In genomic region chr5:1200495-1201326, GRCh38 we compare ENCODE assay signal across 17 cellular contexts. TPM values are rescaled to one million over a fixed set of nuclear protein-coding genes. Genes with fewer than 3 reads are reported as not detected.
DNase-seq lines count a peak whose midpoint lies in the region; ATAC-seq, FAIRE-seq and TF ChIP-seq lines count a peak whose summit lies in the region.
"Had no signal": no experiment of that assay in that cellular context is flagged by ENCODE, and none has a peak within 500 bp of the region (broad histone marks: within the 10 kb centered on the region; RNA-seq: fewer than 3 reads in every experiment).

No MANE protein-coding gene starts in this region.

- CTCF ChIA-PET in Caco-2 (lab: Charles Lee), result interaction anchor here (1.2 kb wide), 1 partner anchor 15 kb away, joined by 4 read pairs; no protein-coding TSS in a partner anchor
- CTCF ChIA-PET in K562 (lab: Yijun Ruan, JAX; ENCODE audit: low intra/inter-chr PET ratio), result no interaction called here
- CTCF ChIA-PET in HepG2 (lab: Yijun Ruan, JAX; ENCODE audit: low intra/inter-chr PET ratio, low total read pairs), result no interaction called here

- no peaks in the 10 kb centered on the region; the same call in 2 of the 3 replicates for H3K79me2 ChIP-seq in K562 (ENCODE audit: control insufficient read depth, insufficient read depth, low read length)
- H3K79me2 ChIP-seq in HepG2 (ENCODE audit: insufficient read depth, low read length), result no peaks in the 10 kb centered on the region

- in situ Hi-C loops in K562 (cut with MboI) (no loop called here), HepG2 (cut with HindIII; ENCODE audit: extremely low pct_ligation_motif_present, low pct_unique_long_range_greater_than_20kb) (no loop called here)

- H3K4me3 ChIP-seq in BLaER1 (no peak overlapping the region), Caco-2 (ENCODE audit: low read depth, low read length) (no peak overlapping the region), K562 (no peak overlapping the region), HepG2 (replicated peaks in 1 of 3; ENCODE audit: insufficient read depth in 1 of 3, low read depth in 2 of 3, low read length in 3 of 3) (no peak overlapping the region)

- no peaks in the 10 kb centered on the region for H3K36me3 ChIP-seq in BLaER1
- H3K36me3 ChIP-seq in Caco-2 (ENCODE audit: control insufficient read depth, insufficient read depth, low read length), result no peaks in the 10 kb centered on the region
- H3K36me3 ChIP-seq in K562 (ENCODE audit: control insufficient read depth, insufficient read depth, low read length), result no peaks in the 10 kb centered on the region
- H3K36me3 ChIP-seq in HepG2 (replicated peaks in 1 of 2; ENCODE audit: control insufficient read depth in 1 of 2, insufficient read depth in 2 of 2, low read length in 2 of 2), result no peaks in the 10 kb centered on the region

- TF ChIP-seq CTCF in Caco-2 (IDR thresholded peaks at IDR 0.05; ENCODE audit: insufficient read depth in 1 of 2, low read depth in 1 of 2, low read length in 1 of 2, severe bottlenecking in 1 of 2, unreplicated experiment in 1 of 2) (no peak), K562 (IDR thresholded peaks at IDR 0.05 in 2 of 3, conservative IDR thresholded peaks at IDR 0.05 in 1 of 3; ENCODE audit: insufficient read depth in 2 of 3, low read depth in 1 of 3, low read length in 3 of 3) (no peak), HepG2 (CRISPR knock-in tag; IDR thresholded peaks at IDR 0.05) (no peak)

- H4K20me1 ChIP-seq in BLaER1 (no peaks in the 10 kb centered on the region; the same call in 1 of the 2 replicates), K562 (replicated peaks; ENCODE audit: control insufficient read depth, insufficient read depth, low read length) (no peaks in the 10 kb centered on the region), HepG2 (ENCODE audit: insufficient read depth, low read length) (no peaks in the 10 kb centered on the region)

- no peak for TF ChIP-seq EP300 in K562 (IDR thresholded peaks at IDR 0.05; ENCODE audit: low read length)
- no peak for TF ChIP-seq EP300 in HepG2 (IDR thresholded peaks at IDR 0.05; ENCODE audit: low read depth in 2 of 2, low read length in 2 of 2)
- no peak for TF ChIP-seq EP300 in HepG2 (CRISPR knock-in tag; IDR thresholded peaks at IDR 0.05; ENCODE audit: borderline replicate concordance)

- DNase-seq in Caco-2 (no peak), K562 (ENCODE audit: extremely low read depth in 1 of 4, low spot score in 3 of 4) (peak in 2 of 4 experiments; percentile 58 to 59), HepG2 (ENCODE audit: low spot score) (no peak), DMS 273 (lab: John Stamatoyannopoulos, UW; ENCODE audit: unreplicated experiment) (no peak), NCI-H82 treated with DMSO at 0.1 percent for 48 hours (lab: John Stamatoyannopoulos, UW; ENCODE audit: unreplicated experiment) (no peak), iPS-NIHi11 (ENCODE audit: low spot score) (no peak)
- DNase-seq: ACHN, AML-193, KBM-7, NCI-H1417 treated with DMSO at 0.1 percent for 48 hours, NCI-H774, SHP77 treated with DMSO at 0.1 percent for 48 hours had no signal

- H3K27ac Mint-ChIP-seq in Caco-2 (ENCODE audit: unreplicated experiment), result no peak overlapping the region
- H3K27ac Mint-ChIP-seq: CD4-positive, CD25-positive, alpha-beta regulatory T cell had no signal

- ATAC-seq in K562 (peak; percentile 5), HepG2 (peak; percentile 3)
- ATAC-seq: HCT116, SK-N-SH treated with all-trans-retinoic acid at 6 μM for 48 hours had no signal

- no peak for FAIRE-seq in K562 (lab: Jason Lieb, UNC)
- FAIRE-seq in HepG2 (lab: Jason Lieb, UNC), result no peak

- BruUV-seq in Caco-2 (replicated peaks; lab: Mats Ljungman, UMichigan) (TSS peak; percentile 49), K562 (replicated peaks; lab: Mats Ljungman, UMichigan) (no TSS peak), HepG2 (replicated peaks; lab: Mats Ljungman, UMichigan) (no TSS peak)

- H3K9ac ChIP-seq in BLaER1, result no peak overlapping the region
- H3K9ac ChIP-seq in K562 (ENCODE audit: insufficient read depth in 1 of 2, low read depth in 2 of 2, low read length in 2 of 2), result peak overlapping the region; percentile 57 to 80
- no peak overlapping the region for H3K9ac ChIP-seq in HepG2 (ENCODE audit: insufficient read depth, low read depth, low read length)

- H3K27me3 Mint-ChIP-seq in Caco-2 (ENCODE audit: insufficient read depth, unreplicated experiment), result no peaks in the 10 kb centered on the region
- H3K27me3 Mint-ChIP-seq: CD4-positive, CD25-positive, alpha-beta regulatory T cell had no signal

- H3K4me1 ChIP-seq in BLaER1 (peaks cover 19% of the 10 kb centered on the region), Caco-2 (peaks cover 62% of the 10 kb centered on the region), K562 (replicated peaks in 1 of 2; ENCODE audit: control insufficient read depth in 2 of 2, insufficient read depth in 2 of 2, low read length in 2 of 2) (peaks cover 45 to 83% of the 10 kb centered on the region in 2 experiments), HepG2 (ENCODE audit: insufficient read depth, low read length) (peaks cover 44% of the 10 kb centered on the region)

- TF ChIP-seq POLR2A in K562 (conservative IDR thresholded peaks at IDR 0.05) (no peak), HepG2 (IDR thresholded peaks at IDR 0.05; ENCODE audit: insufficient read depth in 1 of 2, low read depth in 2 of 2, low read length in 2 of 2) (no peak)

- TF ChIP-seq RAD21 in K562 (CRISPR knock-in tag; conservative IDR thresholded peaks at IDR 0.05 in 1 of 2, IDR thresholded peaks at IDR 0.05 in 1 of 2) (no peak), HepG2 (CRISPR knock-in tag; IDR thresholded peaks at IDR 0.05) (no peak)

- no peaks in the 10 kb centered on the region for H3K9me3 ChIP-seq in BLaER1
- no peaks in the 10 kb centered on the region for H3K9me3 ChIP-seq in Caco-2
- H3K9me3 ChIP-seq in K562 (replicated peaks; ENCODE audit: control insufficient read depth, insufficient read depth, low read depth, low read length), result no peaks in the 10 kb centered on the region; the same call in 1 of the 2 replicates
- H3K9me3 ChIP-seq in HepG2 (ENCODE audit: low read length), result no peaks in the 10 kb centered on the region

- no peak overlapping the region for H3K4me3 Mint-ChIP-seq in Caco-2 (ENCODE audit: unreplicated experiment)
- H3K4me3 Mint-ChIP-seq: CD4-positive, CD25-positive, alpha-beta regulatory T cell had no signal

- peaks cover 21% of the 10 kb centered on the region; the same call in 1 of the 2 replicates for H3K27me3 ChIP-seq in BLaER1
- H3K27me3 ChIP-seq in Caco-2 (replicated peaks; ENCODE audit: control insufficient read depth, insufficient read depth, low read length), result no peaks in the 10 kb centered on the region
- peaks cover 0 to 2% of the 10 kb centered on the region in 2 experiments; a peak in 2 of 5 replicates for H3K27me3 ChIP-seq in K562 (ENCODE audit: control insufficient read depth in 2 of 2, insufficient read depth in 2 of 2, low read length in 2 of 2)
- peaks cover 3 to 59% of the 10 kb centered on the region in 2 experiments for H3K27me3 ChIP-seq in HepG2 (ENCODE audit: control insufficient read depth in 1 of 2, insufficient read depth in 2 of 2, low read length in 2 of 2)

- POLR2A ChIA-PET in Caco-2 (lab: Charles Lee) (interaction anchor here (0.6 kb wide), 1 partner anchor 553 kb away, joined by 3 read pairs; no protein-coding TSS in a partner anchor), K562 (lab: Yijun Ruan, JAX) (interaction anchor here (0.5 to 1.4 kb wide), 7 partner anchors 8 to 133 kb away, joined by 3 to 6 read pairs (median 3); no protein-coding TSS in a partner anchor), HepG2 (lab: Yijun Ruan, JAX) (interaction anchor here (1.4 to 1.9 kb wide), 3 partner anchors 14 to 18 kb away, joined by 5 to 7 read pairs (median 6); no protein-coding TSS in a partner anchor)

- no peaks in the 10 kb centered on the region for H3K9me3 Mint-ChIP-seq in Caco-2 (ENCODE audit: unreplicated experiment)
- H3K9me3 Mint-ChIP-seq: CD4-positive, CD25-positive, alpha-beta regulatory T cell had no signal

- H3K4me1 Mint-ChIP-seq in Caco-2 (ENCODE audit: low read depth, unreplicated experiment), result no peaks in the 10 kb centered on the region
- H3K4me1 Mint-ChIP-seq: CD4-positive, CD25-positive, alpha-beta regulatory T cell had no signal

- intact Hi-C loops in Caco-2 (cut with micrococcal nuclease; ENCODE audit: unreplicated experiment), result no loop called here
- intact Hi-C loops in K562 (cut with micrococcal nuclease), result no loop called here
- intact Hi-C loops in HepG2 (cut with micrococcal nuclease; ENCODE audit: unreplicated experiment), result loop anchor here (1.0 to 10.0 kb wide), 2 partner anchors 14 to 444 kb away; no protein-coding TSS in a partner anchor

- H3K36me3 Mint-ChIP-seq in Caco-2 (ENCODE audit: insufficient read depth, unreplicated experiment), result no peaks in the 10 kb centered on the region
- H3K36me3 Mint-ChIP-seq: CD4-positive, CD25-positive, alpha-beta regulatory T cell had no signal

- WGBS in K562 (ENCODE audit: insufficient coverage, low coverage, missing lambda C conversion rate), result 45% methylated on average over 28 of the region's 28 CpGs
- 79% methylated on average over 13 of the region's 28 CpGs for WGBS in HepG2 (ENCODE audit: low lambda C conversion rate)

- no peaks in the 10 kb centered on the region for H3K9me1 ChIP-seq in K562 (ENCODE audit: control insufficient read depth, insufficient read depth, low read length)

- peak overlapping the region; percentile 57 for H2AFZ ChIP-seq in K562 (ENCODE audit: low read depth, low read length)
- H2AFZ ChIP-seq in HepG2 (ENCODE audit: low read length), result no peak overlapping the region

- H3K27ac ChIP-seq in BLaER1 (no peak overlapping the region), K562 (ENCODE audit: extremely low read depth, low read depth, low read length) (peak overlapping the region; percentile 75), HepG2 (ENCODE audit: extremely low read length, insufficient read depth, low read length) (no peak overlapping the region)

- H3K4me2 ChIP-seq in BLaER1, result peak overlapping the region; percentile 45
- H3K4me2 ChIP-seq in K562 (ENCODE audit: insufficient read depth, low read length), result peak overlapping the region; percentile 59
- no peak overlapping the region for H3K4me2 ChIP-seq in HepG2 (ENCODE audit: low read depth, low read length)

RNA-seq across cellular contexts. Expression of gene SLC6A19, which starts 0.7 kb away (rescaled TPM):
- 0.29 and 0.32 TPM in 2 replicates for total RNA-seq in Caco-2 (2022)
- 1.7 and 3.2 TPM in 2 replicates for total RNA-seq in K562 (2011; cell fraction: chromatin; rRNA removed; ENCODE audit: low replicate concordance)
- total RNA-seq in K562 (2011; cell fraction: nucleolus; rRNA removed), result 2.1 and 2.2 TPM in 2 replicates
- 1.5 and 1.6 TPM in 2 replicates for total RNA-seq in K562 (2011; cell fraction: nucleoplasm; rRNA removed)
- total RNA-seq in K562 (2014; rRNA removed), result 0.59 and 1.3 TPM in 2 replicates
- total RNA-seq in K562 (2014; rRNA removed; fragmentation: Illumina TruSeq; extraction: Trizol), result 0.26 and 0.47 TPM in 2 replicates
- total RNA-seq in K562 (2015; rRNA removed; fragmentation: Illumina TruSeq; extraction: Trizol), result 0.43 and 0.49 TPM in 2 replicates
- total RNA-seq in K562 (2021), result 1.3 and 1.6 TPM in 2 replicates
- polyA plus RNA-seq in K562 (2011; rRNA removed), result 0.26 and 0.65 TPM in 2 replicates
- 0.27 and 1.1 TPM in 2 replicates for polyA plus RNA-seq in K562 (2011; cell fraction: cytosol; rRNA removed)
- polyA plus RNA-seq in K562 (2011; cell fraction: nucleus; rRNA removed), result 1.4 and 5.0 TPM in 2 replicates
- polyA plus RNA-seq in K562 (2012), result 4.1 and 5.2 TPM in 2 replicates
- polyA plus RNA-seq in K562 (2014; fragmentation: Illumina TruSeq; extraction: Trizol), result 0.74 and 1.1 TPM in 2 replicates
- polyA plus RNA-seq in K562 (2014; fragmentation: Nextera tagmentation; extraction: Ambion mirVana), result under 1 TPM; 0.03 to 0.04 TPM
- 1.0 and 1.1 TPM in 2 replicates for polyA plus RNA-seq in K562 (2014; rRNA removed)
- polyA minus RNA-seq in K562 (2011; rRNA and poly(A)+ RNA removed), result 0.21 and 1.3 TPM in 2 replicates
- polyA minus RNA-seq in K562 (2011; cell fraction: cytosol; rRNA and poly(A)+ RNA removed), result 0.27 and 0.95 TPM in 2 replicates
- polyA minus RNA-seq in K562 (2011; cell fraction: nucleus; rRNA and poly(A)+ RNA removed), result 0.22 and 0.67 TPM in 2 replicates
- total RNA-seq in HepG2 (2016; rRNA removed; fragmentation: Illumina TruSeq; extraction: Trizol), result 0.02 TPM in 1 of 2 replicates, not detected in the other
- not detected in 2 replicates for total RNA-seq in HepG2 (2016; cell fraction: cytosol; rRNA removed; fragmentation: Illumina TruSeq; extraction: Trizol; ENCODE audit: low read depth)
- 0.06 TPM in 1 of 2 replicates, not detected in the other for total RNA-seq in HepG2 (2016; cell fraction: insoluble cytoplasmic fraction; rRNA removed; fragmentation: Illumina TruSeq; extraction: Trizol)
- not detected in 2 replicates for total RNA-seq in HepG2 (2016; cell fraction: membrane; rRNA removed; fragmentation: Illumina TruSeq; extraction: Trizol)
- not detected in 2 replicates for total RNA-seq in HepG2 (2016; cell fraction: nucleus; rRNA removed; fragmentation: Illumina TruSeq; extraction: Trizol)
- polyA plus RNA-seq in HepG2 (2011; rRNA removed), result 0.01 TPM in 1 of 2 replicates, not detected in the other
- 0.01 TPM in 1 of 2 replicates, not detected in the other for polyA plus RNA-seq in HepG2 (2011; cell fraction: cytosol; rRNA removed)
- polyA plus RNA-seq in HepG2 (2011; cell fraction: nucleus; rRNA removed), result 0.06 and 0.07 TPM in 2 replicates
- not detected in 2 replicates for polyA plus RNA-seq in HepG2 (2012)
- not detected in 2 replicates for polyA plus RNA-seq in HepG2 (2016; cell fraction: cytosol; fragmentation: Illumina TruSeq; extraction: Trizol; ENCODE audit: low read depth)
- not detected in 2 replicates for polyA plus RNA-seq in HepG2 (2016; cell fraction: insoluble cytoplasmic fraction; fragmentation: Illumina TruSeq; extraction: Trizol; ENCODE audit: low read depth)
- not detected in 2 replicates for polyA plus RNA-seq in HepG2 (2016; cell fraction: membrane; fragmentation: Illumina TruSeq; extraction: Trizol; ENCODE audit: low read depth)
- 0.08 TPM in 1 of 2 replicates, not detected in the other for polyA plus RNA-seq in HepG2 (2016; cell fraction: nucleus; fragmentation: Illumina TruSeq; extraction: Trizol; ENCODE audit: insufficient read depth, low read depth)
- 0.02 and 0.12 TPM in 2 replicates for polyA minus RNA-seq in HepG2 (2011; rRNA and poly(A)+ RNA removed; ENCODE audit: low replicate concordance)
- 0.09 TPM in 1 of 2 replicates, not detected in the other for polyA minus RNA-seq in HepG2 (2011; cell fraction: cytosol; rRNA and poly(A)+ RNA removed)
- polyA minus RNA-seq in HepG2 (2011; cell fraction: nucleus; rRNA and poly(A)+ RNA removed), result not detected in 2 replicates
- total RNA-seq: CD4-positive, CD25-positive, alpha-beta regulatory T cell; NCI-H460 had no signal
- polyA plus RNA-seq: CD4-positive, CD25-positive, alpha-beta regulatory T cell had no signal

RNA-seq across cellular contexts. Expression of gene SLC6A18, which starts 24.5 kb away (rescaled TPM):
- total RNA-seq in Caco-2 (2022), result not detected in 2 replicates
- total RNA-seq in K562 (2011; cell fraction: chromatin; rRNA removed; ENCODE audit: low replicate concordance), result not detected in 2 replicates
- not detected in 2 replicates for total RNA-seq in K562 (2011; cell fraction: nucleolus; rRNA removed)
- total RNA-seq in K562 (2011; cell fraction: nucleoplasm; rRNA removed), result not detected in 2 replicates
- total RNA-seq in K562 (2014; rRNA removed), result not detected in 2 replicates
- total RNA-seq in K562 (2014; rRNA removed; fragmentation: Illumina TruSeq; extraction: Trizol), result not detected in 2 replicates
- not detected in 2 replicates for total RNA-seq in K562 (2015; rRNA removed; fragmentation: Illumina TruSeq; extraction: Trizol)
- total RNA-seq in K562 (2021), result not detected in 2 replicates
- polyA plus RNA-seq in K562 (2011; rRNA removed), result not detected in 2 replicates
- polyA plus RNA-seq in K562 (2011; cell fraction: cytosol; rRNA removed), result not detected in 2 replicates
- polyA plus RNA-seq in K562 (2011; cell fraction: nucleus; rRNA removed), result not detected in 2 replicates
- not detected in 2 replicates for polyA plus RNA-seq in K562 (2012)
- not detected in 2 replicates for polyA plus RNA-seq in K562 (2014; fragmentation: Illumina TruSeq; extraction: Trizol)
- not detected for polyA plus RNA-seq in K562 (2014; fragmentation: Nextera tagmentation; extraction: Ambion mirVana)
- polyA plus RNA-seq in K562 (2014; rRNA removed), result not detected in 2 replicates
- not detected in 2 replicates for polyA minus RNA-seq in K562 (2011; rRNA and poly(A)+ RNA removed)
- polyA minus RNA-seq in K562 (2011; cell fraction: cytosol; rRNA and poly(A)+ RNA removed), result not detected in 2 replicates
- polyA minus RNA-seq in K562 (2011; cell fraction: nucleus; rRNA and poly(A)+ RNA removed), result not detected in 2 replicates
- not detected in 2 replicates for total RNA-seq in HepG2 (2016; rRNA removed; fragmentation: Illumina TruSeq; extraction: Trizol)
- total RNA-seq in HepG2 (2016; cell fraction: cytosol; rRNA removed; fragmentation: Illumina TruSeq; extraction: Trizol; ENCODE audit: low read depth), result not detected in 2 replicates
- not detected in 2 replicates for total RNA-seq in HepG2 (2016; cell fraction: insoluble cytoplasmic fraction; rRNA removed; fragmentation: Illumina TruSeq; extraction: Trizol)
- total RNA-seq in HepG2 (2016; cell fraction: membrane; rRNA removed; fragmentation: Illumina TruSeq; extraction: Trizol), result not detected in 2 replicates
- total RNA-seq in HepG2 (2016; cell fraction: nucleus; rRNA removed; fragmentation: Illumina TruSeq; extraction: Trizol), result not detected in 2 replicates
- polyA plus RNA-seq in HepG2 (2011; rRNA removed), result not detected in 2 replicates
- polyA plus RNA-seq in HepG2 (2011; cell fraction: cytosol; rRNA removed), result not detected in 2 replicates
- not detected in 2 replicates for polyA plus RNA-seq in HepG2 (2011; cell fraction: nucleus; rRNA removed)
- not detected in 2 replicates for polyA plus RNA-seq in HepG2 (2012)
- not detected in 2 replicates for polyA plus RNA-seq in HepG2 (2016; cell fraction: cytosol; fragmentation: Illumina TruSeq; extraction: Trizol; ENCODE audit: low read depth)
- not detected in 2 replicates for polyA plus RNA-seq in HepG2 (2016; cell fraction: insoluble cytoplasmic fraction; fragmentation: Illumina TruSeq; extraction: Trizol; ENCODE audit: low read depth)
- polyA plus RNA-seq in HepG2 (2016; cell fraction: membrane; fragmentation: Illumina TruSeq; extraction: Trizol; ENCODE audit: low read depth), result not detected in 2 replicates
- polyA plus RNA-seq in HepG2 (2016; cell fraction: nucleus; fragmentation: Illumina TruSeq; extraction: Trizol; ENCODE audit: insufficient read depth, low read depth), result not detected in 2 replicates
- polyA minus RNA-seq in HepG2 (2011; rRNA and poly(A)+ RNA removed; ENCODE audit: low replicate concordance), result not detected in 2 replicates
- polyA minus RNA-seq in HepG2 (2011; cell fraction: cytosol; rRNA and poly(A)+ RNA removed), result not detected in 2 replicates
- polyA minus RNA-seq in HepG2 (2011; cell fraction: nucleus; rRNA and poly(A)+ RNA removed), result not detected in 2 replicates
- total RNA-seq: CD4-positive, CD25-positive, alpha-beta regulatory T cell; NCI-H460 had no signal
- polyA plus RNA-seq: CD4-positive, CD25-positive, alpha-beta regulatory T cell had no signal

Comparison
In these comparisons a context has a peak if more than half of its experiments do, and no peak if none do; other contexts are left out.
1. H3K9ac ChIP-seq: peak in K562 (2 of 2); none in BLaER1 (single experiment) and HepG2 (single experiment).